Comparison of ENCODE assay signal across 21 cellular contexts in the genomic region with DNA sequence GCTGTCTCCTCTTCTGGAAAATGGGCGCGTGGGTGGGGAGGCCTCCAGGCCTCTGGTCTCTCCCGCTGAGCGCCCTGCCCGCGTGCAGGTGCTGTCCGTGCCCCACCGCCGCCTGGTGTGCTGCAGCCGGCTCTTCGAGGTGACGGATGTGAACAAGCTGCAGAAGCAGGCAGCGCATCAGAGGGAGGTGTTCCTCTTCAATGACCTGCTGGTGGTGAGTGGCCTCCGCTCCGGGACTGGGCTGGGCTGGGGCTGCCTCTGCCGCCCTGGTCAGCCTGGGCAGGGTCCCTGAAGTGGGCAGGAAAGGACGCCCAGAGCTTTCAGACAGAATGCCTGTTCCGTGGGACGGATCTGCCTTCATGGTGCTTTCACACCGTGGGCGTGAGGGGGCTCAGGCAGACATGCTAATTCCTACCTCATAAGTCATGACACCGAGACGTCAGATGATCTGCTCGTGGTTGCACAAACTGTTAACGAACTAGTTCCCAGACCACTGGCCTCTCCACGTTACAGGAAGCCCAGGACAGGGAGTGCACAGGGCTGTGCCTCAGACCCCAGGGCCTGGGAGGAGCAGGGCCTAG. TPM values are rescaled to one million over a fixed set of nuclear protein-coding genes. Genes with fewer than 3 reads are reported as not detected.
DNase-seq lines count a peak whose midpoint lies in the region; ATAC-seq and TF ChIP-seq lines count a peak whose summit lies in the region.
"Had no signal": no experiment of that assay in that cellular context is flagged by ENCODE, and none has a peak within 500 bp of the region (broad histone marks: within the 10 kb centered on the region; RNA-seq: fewer than 3 reads in every experiment).

No MANE protein-coding gene starts in this region.

- H3K23me2 ChIP-seq in H9 (ENCODE audit: insufficient read length, low read depth, low read length, poor library complexity, severe bottlenecking) = no peaks in the 10 kb centered on the region

- H3K79me1 ChIP-seq in H9 (ENCODE audit: insufficient read depth, low read depth, low read length, poor library complexity, severe bottlenecking) = no peaks in the 10 kb centered on the region

- H3K9me3 Mint-ChIP-seq in H9 = no peaks in the 10 kb centered on the region
- H3K9me3 Mint-ChIP-seq in stimulated activated memory B cell treated with anti-CD40 and anti-IgM and Interleukin-4, amounts not matched to agents 10 μg/mL and 1 μg/mL and 100 μg/mL, for 72 hours = no peaks in the 10 kb centered on the region
- H3K9me3 Mint-ChIP-seq in activated naive CD8-positive, alpha-beta T cell treated with anti-CD3 and anti-CD28 coated beads, Interleukin-2, amount 50 U/mL, for 24 hours = no peaks in the 10 kb centered on the region

- H2BK12ac ChIP-seq in H9 (ENCODE audit: insufficient read length, low read depth, low read length) = no peak overlapping the region

- H3T11ph ChIP-seq in H9 (ENCODE audit: low read length) = no peak overlapping the region

- TF ChIP-seq CTCF in H9 (conservative IDR thresholded peaks at IDR 0.05) = no peak
- TF ChIP-seq CTCF in ascending aorta (IDR thresholded peaks at IDR 0.05) = no peak

- no peak overlapping the region for H3K56ac ChIP-seq in H9 (ENCODE audit: insufficient read length, low read depth, low read length)

- no peak overlapping the region for H2AFZ ChIP-seq in H9 (ENCODE audit: low read length)

- H3K23ac ChIP-seq in H9 (ENCODE audit: insufficient read length, low read depth, low read length) = no peak overlapping the region

- H3K14ac ChIP-seq in H9 (ENCODE audit: insufficient read depth, low read length) = 0 out of 2 replicates have a peak overlapping the region, but pooled peaks have one; percentile 19

- no peak overlapping the region for H2BK20ac ChIP-seq in H9 (ENCODE audit: low read depth, low read length, poor library complexity, severe bottlenecking)

- H2BK5ac ChIP-seq in H9 (ENCODE audit: insufficient read length, low read length) = no peak overlapping the region

- peaks cover 24 to 44% of the 10 kb centered on the region in 2 experiments for H3K4me1 Mint-ChIP-seq in H9
- no peaks in the 10 kb centered on the region for H3K4me1 Mint-ChIP-seq in stimulated activated memory B cell treated with anti-CD40 and anti-IgM and Interleukin-4, amounts not matched to agents 10 μg/mL and 1 μg/mL and 100 μg/mL, for 72 hours
- H3K4me1 Mint-ChIP-seq in activated naive CD8-positive, alpha-beta T cell treated with anti-CD3 and anti-CD28 coated beads, Interleukin-2, amount 50 U/mL, for 24 hours = peaks cover 1% of the 10 kb centered on the region
- H3K4me1 Mint-ChIP-seq: B cell had no signal

- no peak overlapping the region for H3K27ac ChIP-seq in H9 (ENCODE audit: insufficient read length, low read depth, low read length)
- H3K27ac ChIP-seq in ascending aorta = no peak overlapping the region
- H3K27ac ChIP-seq: Peyer's patch had no signal

- H3K4me1 ChIP-seq in H9 (ENCODE audit: insufficient read depth, low read length) = peaks cover 3% of the 10 kb centered on the region; the same call in 1 of the 2 replicates
- no peaks in the 10 kb centered on the region for H3K4me1 ChIP-seq in ascending aorta
- H3K4me1 ChIP-seq: Peyer's patch had no signal

- no peak overlapping the region for H4K5ac ChIP-seq in H9 (ENCODE audit: insufficient read length, low read depth, low read length)

- H3K79me2 ChIP-seq in H9 (ENCODE audit: insufficient read depth, low read length) = no peaks in the 10 kb centered on the region

- H3K4me3 ChIP-seq in ascending aorta = no peak overlapping the region
- H3K4me3 ChIP-seq: Peyer's patch had no signal

- H4K91ac ChIP-seq in H9 (ENCODE audit: insufficient read length, low read depth, low read length) = no peak overlapping the region

- no peak overlapping the region for H3K4me2 ChIP-seq in H9 (ENCODE audit: insufficient read depth, insufficient read length, low read length)
- H3K4me2 ChIP-seq: SK-N-SH had no signal

- no peak overlapping the region for H2AK5ac ChIP-seq in H9 (ENCODE audit: insufficient read length, low read length)

- H3K9ac ChIP-seq in H9 (ENCODE audit: extremely low read depth, insufficient read length, low read length) = no peak overlapping the region
- H3K9ac ChIP-seq: SK-N-SH had no signal

- H2BK15ac ChIP-seq in H9 (ENCODE audit: low read depth, low read length) = no peak overlapping the region

- H3K4ac ChIP-seq in H9 (ENCODE audit: low read depth, low read length) = no peak overlapping the region

- H3K36me3 ChIP-seq in ascending aorta = no peaks in the 10 kb centered on the region
- H3K36me3 ChIP-seq: Peyer's patch had no signal

- WGBS in H9 (ENCODE audit: extremely low coverage, insufficient read length, low lambda C conversion rate) = no CpG with 5 or more reads among the region's 26 CpGs

- intact Hi-C loops in head of caudate nucleus (cut with DNase I) = no loop called here
- intact Hi-C loops in ascending aorta (cut with DNase I) = no loop called here

- H3K18ac ChIP-seq in H9 (ENCODE audit: insufficient read length, low read depth, low read length) = no peak overlapping the region

- H3K36me3 Mint-ChIP-seq in H9 (ENCODE audit: insufficient read depth in 1 of 3, low read depth in 3 of 3) = peaks cover 0 to 2% (median 0%) of the 10 kb centered on the region in 3 experiments; a peak in 2 of 7 replicates
- H3K36me3 Mint-ChIP-seq in stimulated activated memory B cell treated with anti-CD40 and anti-IgM and Interleukin-4, amounts not matched to agents 10 μg/mL and 1 μg/mL and 100 μg/mL, for 72 hours = no peaks in the 10 kb centered on the region
- H3K36me3 Mint-ChIP-seq in activated naive CD8-positive, alpha-beta T cell treated with anti-CD3 and anti-CD28 coated beads, Interleukin-2, amount 50 U/mL, for 24 hours (ENCODE audit: low read depth) = no peaks in the 10 kb centered on the region

- H4K8ac ChIP-seq in H9 (replicated peaks; ENCODE audit: insufficient read length, low read depth, low read length) = no peak overlapping the region

- no peaks in the 10 kb centered on the region for H3K9me3 ChIP-seq in H9 (ENCODE audit: control insufficient read depth, low read depth, low read length)
- no peaks in the 10 kb centered on the region for H3K9me3 ChIP-seq in ascending aorta
- H3K9me3 ChIP-seq: Peyer's patch, SK-N-SH had no signal

- H3K27ac Mint-ChIP-seq in H9 = no peak overlapping the region
- no peak overlapping the region for H3K27ac Mint-ChIP-seq in stimulated activated memory B cell treated with anti-CD40 and anti-IgM and Interleukin-4, amounts not matched to agents 10 μg/mL and 1 μg/mL and 100 μg/mL, for 72 hours
- no peak overlapping the region for H3K27ac Mint-ChIP-seq in activated naive CD8-positive, alpha-beta T cell treated with anti-CD3 and anti-CD28 coated beads, Interleukin-2, amount 50 U/mL, for 24 hours
- H3K27ac Mint-ChIP-seq: B cell had no signal

- no peaks in the 10 kb centered on the region for H3K27me3 ChIP-seq in H9 (ENCODE audit: insufficient read depth, low read length)
- peaks cover 4% of the 10 kb centered on the region for H3K27me3 ChIP-seq in ascending aorta
- H3K27me3 ChIP-seq: Peyer's patch had no signal

- H4K20me1 ChIP-seq in H9 (ENCODE audit: control insufficient read depth, insufficient read depth, insufficient read length) = no peaks in the 10 kb centered on the region

- peaks cover 20% of the 10 kb centered on the region for H3K27me3 Mint-ChIP-seq in H9 (ENCODE audit: low read depth)
- H3K27me3 Mint-ChIP-seq in stimulated activated memory B cell treated with anti-CD40 and anti-IgM and Interleukin-4, amounts not matched to agents 10 μg/mL and 1 μg/mL and 100 μg/mL, for 72 hours = peaks cover 14% of the 10 kb centered on the region
- no peaks in the 10 kb centered on the region for H3K27me3 Mint-ChIP-seq in activated naive CD8-positive, alpha-beta T cell treated with anti-CD3 and anti-CD28 coated beads, Interleukin-2, amount 50 U/mL, for 24 hours

- no peak overlapping the region for H2BK120ac ChIP-seq in H9 (ENCODE audit: low read depth, low read length, poor library complexity, severe bottlenecking)

- no peak for ATAC-seq in stimulated activated memory B cell treated with anti-CD40 and anti-IgM and Interleukin-4, amounts not matched to agents 10 μg/mL and 1 μg/mL and 100 μg/mL, for 72 hours
- ATAC-seq in activated naive CD8-positive, alpha-beta T cell treated with anti-CD3 and anti-CD28 coated beads, Interleukin-2, amount 50 U/mL, for 24 hours = no peak

- DNase-seq in DMS53 (lab: John Stamatoyannopoulos, UW) (peak; percentile 95), H9 (no peak), NCI-H69 (lab: John Stamatoyannopoulos, UW) (peak; percentile 60), head of caudate nucleus (peak in 22 of 42 donors; percentile 12 to 70 (median 48)), ascending aorta (ENCODE audit: low spot score in 2 of 2) (no peak)
- DNase-seq in activated naive CD8-positive, alpha-beta T cell treated with anti-CD3 and anti-CD28 coated beads, Interleukin-2, amount 50 U/mL, for 24 hours = no peak
- DNase-seq in stimulated activated CD4-positive, alpha-beta T cell treated with anti-CD3 and anti-CD28 coated beads, Interleukin-4, amount 100 ng/mL, for 4 hours = no peak
- DNase-seq: Calu3, HCEC 1CT, IMR-90, NCI-H1048, NCI-H1694, NCI-H2029 treated with DMSO at 0.1 percent for 48 hours, NCI-H446 treated with DMSO at 0.1 percent for 48 hours, OCI-M1, SW 1271 had no signal

- H3K4me3 Mint-ChIP-seq in H9 = no peak overlapping the region
- H3K4me3 Mint-ChIP-seq in stimulated activated memory B cell treated with anti-CD40 and anti-IgM and Interleukin-4, amounts not matched to agents 10 μg/mL and 1 μg/mL and 100 μg/mL, for 72 hours = no peak overlapping the region
- H3K4me3 Mint-ChIP-seq in activated naive CD8-positive, alpha-beta T cell treated with anti-CD3 and anti-CD28 coated beads, Interleukin-2, amount 50 U/mL, for 24 hours = no peak overlapping the region
- H3K4me3 Mint-ChIP-seq: B cell had no signal

RNA-seq across cellular contexts. Expression of gene SLC6A12, which starts 50.5 kb away (rescaled TPM):
- 0.17 and 0.20 TPM in 2 replicates for total RNA-seq in H9 (2021)
- total RNA-seq in ascending aorta = 1.4 TPM
- total RNA-seq: B cell, IMR-90, M059J had no signal

Comparison
In these comparisons a context has a peak if more than half of its experiments do, and no peak if none do; other contexts are left out.
1. DNase-seq: peak in DMS53 (single experiment), NCI-H69 (single experiment) and head of caudate nucleus (22 of 42); none in H9 (single experiment), ascending aorta (0 of 2), activated naive CD8-positive, alpha-beta T cell treated with anti-CD3 and anti-CD28 coated beads, Interleukin-2, amount 50 U/mL, for 24 hours (single experiment) and stimulated activated CD4-positive, alpha-beta T cell treated with anti-CD3 and anti-CD28 coated beads, Interleukin-4, amount 100 ng/mL, for 4 hours (0 of 2).